12 cellular contexts compared by ENCODE assay signal in the genomic region with DNA sequence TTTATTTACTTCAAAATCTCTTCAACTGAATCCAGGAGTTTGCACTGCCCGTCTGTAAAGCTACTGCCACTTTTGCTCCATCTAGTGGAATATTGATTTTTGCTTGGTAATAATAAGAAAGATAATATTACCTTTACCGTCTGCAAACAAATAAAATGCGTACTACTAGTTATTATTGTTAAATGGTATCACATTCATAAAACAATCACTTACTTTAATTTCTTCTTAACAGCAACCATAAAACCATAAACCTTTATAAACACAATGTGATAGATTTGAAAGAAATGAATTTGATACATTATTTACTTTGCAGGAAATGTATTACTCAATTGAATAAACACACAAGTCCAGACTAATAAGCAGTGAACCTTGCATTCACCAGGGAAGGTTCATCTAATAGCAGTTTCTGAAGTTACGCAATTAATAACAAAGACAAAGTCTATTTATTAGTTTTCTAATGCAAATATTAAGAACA. TPM values are rescaled to one million over a fixed set of nuclear protein-coding genes. Genes with fewer than 3 reads are reported as not detected.
A peak's percentile ranks its signal among the peaks of the same experiment; 100 is the strongest.
DNase-seq lines count a peak whose midpoint lies in the region; ATAC-seq, FAIRE-seq and TF ChIP-seq lines count a peak whose summit lies in the region.
"Had no signal": no experiment of that assay in that cellular context is flagged by ENCODE, and none has a peak within 500 bp of the region (broad histone marks: within the 10 kb centered on the region; RNA-seq: fewer than 3 reads in every experiment).

No MANE protein-coding gene starts in this region.

- ATAC-seq in HG02840 (IDR thresholded peaks at IDR 0.05; ENCODE audit: low FRiP score, unreplicated experiment), result no peak
- ATAC-seq in HG02610 (IDR thresholded peaks at IDR 0.05; ENCODE audit: unreplicated experiment), result no peak
- ATAC-seq: K562 had no signal

- FAIRE-seq in bronchial epithelial cell (lab: Jason Lieb, UNC), result no peak
- FAIRE-seq: K562 had no signal

- H3K4me3 ChIP-seq in bronchial epithelial cell (ENCODE audit: low read depth, low read length), result no peak overlapping the region
- H3K4me3 ChIP-seq: esophagus squamous epithelium, K562 had no signal

- DNase-seq in DMS114 treated with DMSO at 0.1 percent for 48 hours (lab: John Stamatoyannopoulos, UW; ENCODE audit: unreplicated experiment) (peak; percentile 5), NCI-H1417 treated with DMSO at 0.1 percent for 48 hours (lab: John Stamatoyannopoulos, UW) (peak; percentile 78), bronchial epithelial cell (ENCODE audit: low read depth) (peak; percentile 91), lung microvascular endothelial cell (ENCODE audit: low read depth in 2 of 2) (peak; percentile 6 to 44), AG20443 (ENCODE audit: low spot score) (no peak), HuH-7 (ENCODE audit: low spot score) (no peak)
- DNase-seq: activated CD4-positive, alpha-beta T cell treated with anti-CD3 and anti-CD28 coated beads for 48 hours; esophagus squamous epithelium; SIG-M5 had no signal

- peak; percentile 6 for TF ChIP-seq CTCF in bronchial epithelial cell (IDR thresholded peaks at IDR 0.05; ENCODE audit: insufficient read depth, low read length, severe bottlenecking)

- no peaks in the 10 kb centered on the region for H3K36me3 ChIP-seq in bronchial epithelial cell (ENCODE audit: control insufficient read depth, insufficient read depth, low read length)
- H3K36me3 ChIP-seq: esophagus squamous epithelium had no signal

- H3K27me3 ChIP-seq in bronchial epithelial cell (ENCODE audit: control insufficient read depth, insufficient read depth, low read length), result no peaks in the 10 kb centered on the region
- H3K27me3 ChIP-seq: esophagus squamous epithelium had no signal

RNA-seq across cellular contexts. Expression of gene AGMO, which starts 6.4 kb away (rescaled TPM):
- total RNA-seq in bronchial epithelial cell, result under 0.01 and 0.26 TPM in 2 replicates
- total RNA-seq in lung microvascular endothelial cell, result 0.22 and 0.40 TPM in 2 replicates

Comparison
In these comparisons a context has a peak if more than half of its experiments do, and no peak if none do; other contexts are left out.
1. DNase-seq: peak in DMS114 treated with DMSO at 0.1 percent for 48 hours (single experiment), NCI-H1417 treated with DMSO at 0.1 percent for 48 hours (single experiment), bronchial epithelial cell (single experiment) and lung microvascular endothelial cell (2 of 2); none in AG20443 (single experiment) and HuH-7 (single experiment).